8 cellular contexts compared by ENCODE assay signal in the genomic region with DNA sequence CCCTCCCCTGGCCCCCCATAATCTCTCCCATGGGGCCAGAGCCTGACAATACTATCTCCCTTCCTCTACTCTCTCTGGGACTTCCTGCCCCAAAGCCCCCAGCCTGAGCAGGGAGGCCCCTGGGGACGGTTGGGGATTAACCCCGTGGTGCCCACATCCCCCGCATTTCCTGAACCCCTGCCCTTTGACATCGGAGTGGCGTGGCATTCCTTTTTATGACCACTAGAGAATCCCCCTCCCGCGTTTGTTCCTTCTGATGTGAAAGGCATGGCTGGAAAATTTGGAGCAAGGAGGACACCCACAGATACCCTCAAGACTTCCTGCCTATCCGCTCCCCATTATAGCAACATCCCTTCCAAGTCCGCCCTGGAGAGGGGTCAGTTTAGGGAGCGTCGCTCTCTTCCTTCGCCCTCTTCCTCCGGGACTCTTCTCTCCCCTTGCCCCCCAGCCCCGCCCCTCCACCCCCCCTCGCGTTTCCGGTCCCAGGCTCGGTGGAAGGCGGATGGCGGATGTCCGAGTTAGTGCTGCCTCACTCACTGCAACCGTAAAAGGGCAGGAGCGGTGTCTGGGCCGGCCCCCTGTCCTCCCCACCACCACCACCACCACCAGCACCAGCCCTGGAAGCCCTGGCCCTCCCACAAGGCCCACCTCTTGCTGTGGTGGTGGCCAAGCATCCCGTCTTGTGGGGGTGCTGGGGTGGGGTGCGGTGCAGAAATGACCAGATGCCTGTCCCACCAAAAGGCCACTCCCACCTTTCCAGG. TPM values are rescaled to one million over a fixed set of nuclear protein-coding genes. Genes with fewer than 3 reads are reported as not detected.
A peak's percentile ranks its signal among the peaks of the same experiment; 100 is the strongest.
DNase-seq lines count a peak whose midpoint lies in the region; ATAC-seq, FAIRE-seq and TF ChIP-seq lines count a peak whose summit lies in the region.

No MANE protein-coding gene starts in this region.

- peak overlapping the region; percentile 93 to 100 (median 97) for H3K4me3 Mint-ChIP-seq in CD8-positive, alpha-beta memory T cell
- H3K4me3 Mint-ChIP-seq in stimulated activated memory B cell treated with anti-CD40 and anti-IgM and Interleukin-4, amounts not matched to agents 10 μg/mL and 1 μg/mL and 100 μg/mL, for 72 hours: peak overlapping the region; percentile 91

- in situ Hi-C loops in Panc1 (cut with HindIII; ENCODE audit: low pct_unique_long_range_greater_than_20kb, low sequenced_read_pairs): no loop called here

- peak in 2 of 5 donors; percentile 15 to 55 for DNase-seq in CD8-positive, alpha-beta memory T cell
- DNase-seq in H4 (ENCODE audit: low spot score) (peak; percentile 67), Panc1 (ENCODE audit: low read depth, low spot score) (no peak), cardiac fibroblast (ENCODE audit: low read depth in 2 of 2) (peak; percentile 74 to 77), kidney (peak; percentile 94), NCI-H1105 treated with DMSO at 0.1 percent for 48 hours (lab: John Stamatoyannopoulos, UW) (no peak)
- no peak for DNase-seq in effector CD4-positive, alpha-beta T cell

- peaks cover 3% of the 10 kb centered on the region for H3K36me3 ChIP-seq in CD8-positive, alpha-beta memory T cell (ENCODE audit: insufficient read depth, low read length)
- H3K36me3 ChIP-seq in Panc1 (ENCODE audit: control insufficient read depth, insufficient read depth, low read length) (peaks cover 6% of the 10 kb centered on the region; the same call in 1 of the 2 replicates), kidney (ENCODE audit: control insufficient read depth in 1 of 2, insufficient read depth in 2 of 2, low read length in 2 of 2) (no peaks in the 10 kb centered on the region)

- H3K9me3 ChIP-seq in CD8-positive, alpha-beta memory T cell (ENCODE audit: low read length): no peaks in the 10 kb centered on the region
- H3K9me3 ChIP-seq in Panc1 (ENCODE audit: control insufficient read depth, insufficient read depth, low read depth, low read length): no peaks in the 10 kb centered on the region
- no peaks in the 10 kb centered on the region for H3K9me3 ChIP-seq in kidney (ENCODE audit: control insufficient read depth in 1 of 2, low read length in 2 of 2)

- H3K27me3 Mint-ChIP-seq in CD8-positive, alpha-beta memory T cell: peaks cover 0 to 2% of the 10 kb centered on the region in 2 donors
- H3K27me3 Mint-ChIP-seq in stimulated activated memory B cell treated with anti-CD40 and anti-IgM and Interleukin-4, amounts not matched to agents 10 μg/mL and 1 μg/mL and 100 μg/mL, for 72 hours: no peaks in the 10 kb centered on the region

- peaks cover 51 to 67% (median 57%) of the 10 kb centered on the region in 3 donors for H3K4me1 Mint-ChIP-seq in CD8-positive, alpha-beta memory T cell
- H3K4me1 Mint-ChIP-seq in stimulated activated memory B cell treated with anti-CD40 and anti-IgM and Interleukin-4, amounts not matched to agents 10 μg/mL and 1 μg/mL and 100 μg/mL, for 72 hours: peaks cover 60% of the 10 kb centered on the region

- intact Hi-C loops in Panc1 (cut with micrococcal nuclease; ENCODE audit: unreplicated experiment): no loop called here
- intact Hi-C loops in kidney (cut with DNase I): no loop called here

- no peak for FAIRE-seq in kidney (lab: Jason Lieb, UNC)

- H3K4me1 ChIP-seq in CD8-positive, alpha-beta memory T cell (ENCODE audit: insufficient read depth, low read length): peaks cover 47% of the 10 kb centered on the region
- peaks cover 16% of the 10 kb centered on the region for H3K4me1 ChIP-seq in Panc1 (ENCODE audit: control insufficient read depth, insufficient read depth, low read length)
- peaks cover 5 to 12% of the 10 kb centered on the region in 2 donors for H3K4me1 ChIP-seq in kidney (ENCODE audit: control insufficient read depth in 1 of 2, insufficient read depth in 1 of 2, low read depth in 1 of 2, low read length in 2 of 2)

- H3K27me3 ChIP-seq in CD8-positive, alpha-beta memory T cell (ENCODE audit: insufficient read depth, low read length, poor library complexity, severe bottlenecking): no peaks in the 10 kb centered on the region
- no peaks in the 10 kb centered on the region for H3K27me3 ChIP-seq in Panc1 (ENCODE audit: control insufficient read depth, insufficient read depth, low read length)

- BruUV-seq in Panc1 (replicated peaks; lab: Mats Ljungman, UMichigan): TSS peak; percentile 86

- POLR2A ChIA-PET in CD8-positive, alpha-beta memory T cell (lab: Charles Lee): interaction anchor here (0.8 to 1.3 kb wide), 2 partner anchors 10 to 17 kb away, joined by 3 to 5 read pairs; a partner anchor contains a TSS
- POLR2A ChIA-PET in Panc1 (lab: Charles Lee): no interaction called here

- H3K4me3 ChIP-seq in CD8-positive, alpha-beta memory T cell (ENCODE audit: low read length): peak overlapping the region; percentile 98
- H3K4me3 ChIP-seq in Panc1 (ENCODE audit: low read depth in 2 of 2, low read length in 2 of 2): peak overlapping the region; percentile 88 to 89
- peak overlapping the region; percentile 95 to 99 for H3K4me3 ChIP-seq in cardiac fibroblast (replicated peaks in 1 of 2; ENCODE audit: low read depth in 2 of 2, low read length in 2 of 2)
- H3K4me3 ChIP-seq in kidney (ENCODE audit: low read length in 2 of 2): peak overlapping the region; percentile 80 to 88

- peak; percentile 46 for ATAC-seq in Panc1
- ATAC-seq in stimulated activated memory B cell treated with anti-CD40 and anti-IgM and Interleukin-4, amounts not matched to agents 10 μg/mL and 1 μg/mL and 100 μg/mL, for 72 hours: peak; percentile 49

- H3K27ac Mint-ChIP-seq in CD8-positive, alpha-beta memory T cell: peak overlapping the region; percentile 92 to 99 (median 96)
- peak overlapping the region; percentile 86 for H3K27ac Mint-ChIP-seq in stimulated activated memory B cell treated with anti-CD40 and anti-IgM and Interleukin-4, amounts not matched to agents 10 μg/mL and 1 μg/mL and 100 μg/mL, for 72 hours

- no peak for TF ChIP-seq CTCF in Panc1 (IDR thresholded peaks at IDR 0.05)
- TF ChIP-seq CTCF in cardiac fibroblast (IDR thresholded peaks at IDR 0.05; ENCODE audit: low read depth, low read length): no peak
- no peak for TF ChIP-seq CTCF in kidney (IDR thresholded peaks at IDR 0.05; ENCODE audit: borderline replicate concordance, extremely low read depth, insufficient read depth)

- peak overlapping the region; percentile 73 to 96 for H3K9ac ChIP-seq in kidney (ENCODE audit: low read length in 2 of 2)

- CTCF ChIA-PET in CD8-positive, alpha-beta memory T cell (lab: Charles Lee): interaction anchor here (1.0 to 1.3 kb wide), 2 partner anchors 8 to 14 kb away, joined by 3 to 7 read pairs; no protein-coding TSS in a partner anchor
- CTCF ChIA-PET in Panc1 (lab: Charles Lee): no interaction called here

- peaks cover 0 to 21% (median 2%) of the 10 kb centered on the region in 3 donors for H3K36me3 Mint-ChIP-seq in CD8-positive, alpha-beta memory T cell
- H3K36me3 Mint-ChIP-seq in stimulated activated memory B cell treated with anti-CD40 and anti-IgM and Interleukin-4, amounts not matched to agents 10 μg/mL and 1 μg/mL and 100 μg/mL, for 72 hours: peaks cover 19% of the 10 kb centered on the region

- H3K9me3 Mint-ChIP-seq in CD8-positive, alpha-beta memory T cell: no peaks in the 10 kb centered on the region
- H3K9me3 Mint-ChIP-seq in stimulated activated memory B cell treated with anti-CD40 and anti-IgM and Interleukin-4, amounts not matched to agents 10 μg/mL and 1 μg/mL and 100 μg/mL, for 72 hours: no peaks in the 10 kb centered on the region

- peak overlapping the region; percentile 97 for H3K27ac ChIP-seq in CD8-positive, alpha-beta memory T cell (ENCODE audit: low read depth, low read length)
- H3K27ac ChIP-seq in Panc1 (ENCODE audit: low read length) (peak overlapping the region; percentile 90), kidney (ENCODE audit: low read depth in 2 of 2, low read length in 2 of 2) (peak overlapping the region; percentile 87 to 90)

RNA-seq across cellular contexts. Expression of a gene that starts 1.8 kb away (rescaled TPM):
- 100 to 1,000 TPM; 154 to 170 TPM for total RNA-seq in CD8-positive, alpha-beta memory T cell
- 61.8 TPM for polyA plus RNA-seq in CD8-positive, alpha-beta memory T cell
- 29.1 and 43.5 TPM in 2 replicates for total RNA-seq in H4 (2014; rRNA removed; shearing (Covaris generic))
- 101 TPM for total RNA-seq in Panc1 (2021; ENCODE audit: unreplicated experiment)
- 108 TPM for polyA plus RNA-seq in Panc1 (2012; ENCODE audit: insufficient read length)
- total RNA-seq in kidney: 105 TPM
- 36.3 TPM for polyA plus RNA-seq in kidney (ENCODE audit: insufficient read depth, low read depth, low replicate concordance)

RNA-seq across cellular contexts. Expression of a gene that starts 10.9 kb away (rescaled TPM):
- total RNA-seq in CD8-positive, alpha-beta memory T cell: 1 to 10 TPM; 2.5 to 3.3 TPM
- polyA plus RNA-seq in CD8-positive, alpha-beta memory T cell: 4.6 TPM
- total RNA-seq in H4 (2014; rRNA removed; shearing (Covaris generic)): 0.21 and 1.1 TPM in 2 replicates
- total RNA-seq in Panc1 (2021; ENCODE audit: unreplicated experiment) (3.3 TPM), kidney (2.2 TPM)
- 10.2 TPM for polyA plus RNA-seq in Panc1 (2012; ENCODE audit: insufficient read length)
- polyA plus RNA-seq in kidney (ENCODE audit: insufficient read depth, low read depth, low replicate concordance): 0.69 TPM

RNA-seq across cellular contexts. Expression of a gene that starts 12.3 kb away (rescaled TPM):
- 1 to 10 TPM; 2.7 to 3.7 TPM for total RNA-seq in CD8-positive, alpha-beta memory T cell
- 0.71 TPM for polyA plus RNA-seq in CD8-positive, alpha-beta memory T cell
- total RNA-seq in H4 (2014; rRNA removed; shearing (Covaris generic)): 3.5 and 6.1 TPM in 2 replicates
- total RNA-seq in Panc1 (2021; ENCODE audit: unreplicated experiment): 15.6 TPM
- 31.9 TPM for polyA plus RNA-seq in Panc1 (2012; ENCODE audit: insufficient read length)
- 7.3 TPM for total RNA-seq in kidney
- 8.2 TPM for polyA plus RNA-seq in kidney (ENCODE audit: insufficient read depth, low read depth, low replicate concordance)

RNA-seq across cellular contexts. Expression of a gene that starts 41.3 kb away (rescaled TPM):
- 10 to 100 TPM; 21.6 to 22.1 TPM for total RNA-seq in CD8-positive, alpha-beta memory T cell
- polyA plus RNA-seq in CD8-positive, alpha-beta memory T cell: 48.2 TPM
- total RNA-seq in H4 (2014; rRNA removed; shearing (Covaris generic)): 1.2 TPM in 1 of 2 replicates, not detected in the other
- total RNA-seq in Panc1 (2021; ENCODE audit: unreplicated experiment) (13.4 TPM), kidney (0.98 TPM)
- polyA plus RNA-seq in Panc1 (2012; ENCODE audit: insufficient read length): 6.1 TPM
- polyA plus RNA-seq in kidney (ENCODE audit: insufficient read depth, low read depth, low replicate concordance): 0.73 TPM

Comparison
In these comparisons a context has a peak if more than half of its experiments do, and no peak if none do; other contexts are left out.
1. DNase-seq: peak in H4 (single experiment), cardiac fibroblast (2 of 2) and kidney (single experiment); none in Panc1 (single experiment), NCI-H1105 treated with DMSO at 0.1 percent for 48 hours (single experiment) and effector CD4-positive, alpha-beta T cell (single experiment).
2. Peak in every context shown above with its lines, with median percentiles within 50 percentile points of each other: H3K27ac ChIP-seq and H3K4me3 ChIP-seq.